Comparison of ENCODE assay signal across 1 cellular context in the genomic region with DNA sequence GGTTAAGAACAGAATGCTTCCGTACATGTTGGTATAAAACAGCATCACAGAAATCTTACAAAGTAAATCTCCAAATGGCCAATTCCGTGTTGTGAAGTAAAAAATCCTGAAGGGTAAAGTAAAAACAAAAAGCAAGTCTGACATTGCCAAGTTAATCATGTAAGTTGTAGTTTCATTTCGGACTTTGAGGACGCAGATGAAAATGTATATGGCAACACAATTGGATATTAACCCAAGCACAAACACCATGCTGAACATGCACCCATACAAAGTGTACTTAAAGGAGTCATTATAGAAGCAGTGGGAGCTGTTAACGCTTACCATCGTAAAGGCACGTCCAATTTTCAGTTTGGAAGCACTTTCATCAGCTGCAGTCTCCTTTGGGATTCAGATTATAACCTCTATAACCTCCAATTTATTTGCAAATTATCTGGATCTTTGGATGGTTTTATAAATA.
A peak's percentile ranks its signal among the peaks of the same experiment; 100 is the strongest.
TF ChIP-seq lines count a peak whose summit lies in the region.

No MANE protein-coding gene starts in this region.

TF ChIP-seq in HepG2, 621 proteins besides CTCF, POLR2A, EP300 and RAD21 (continued from another document):
- TF ChIP-seq, protein P1, sequence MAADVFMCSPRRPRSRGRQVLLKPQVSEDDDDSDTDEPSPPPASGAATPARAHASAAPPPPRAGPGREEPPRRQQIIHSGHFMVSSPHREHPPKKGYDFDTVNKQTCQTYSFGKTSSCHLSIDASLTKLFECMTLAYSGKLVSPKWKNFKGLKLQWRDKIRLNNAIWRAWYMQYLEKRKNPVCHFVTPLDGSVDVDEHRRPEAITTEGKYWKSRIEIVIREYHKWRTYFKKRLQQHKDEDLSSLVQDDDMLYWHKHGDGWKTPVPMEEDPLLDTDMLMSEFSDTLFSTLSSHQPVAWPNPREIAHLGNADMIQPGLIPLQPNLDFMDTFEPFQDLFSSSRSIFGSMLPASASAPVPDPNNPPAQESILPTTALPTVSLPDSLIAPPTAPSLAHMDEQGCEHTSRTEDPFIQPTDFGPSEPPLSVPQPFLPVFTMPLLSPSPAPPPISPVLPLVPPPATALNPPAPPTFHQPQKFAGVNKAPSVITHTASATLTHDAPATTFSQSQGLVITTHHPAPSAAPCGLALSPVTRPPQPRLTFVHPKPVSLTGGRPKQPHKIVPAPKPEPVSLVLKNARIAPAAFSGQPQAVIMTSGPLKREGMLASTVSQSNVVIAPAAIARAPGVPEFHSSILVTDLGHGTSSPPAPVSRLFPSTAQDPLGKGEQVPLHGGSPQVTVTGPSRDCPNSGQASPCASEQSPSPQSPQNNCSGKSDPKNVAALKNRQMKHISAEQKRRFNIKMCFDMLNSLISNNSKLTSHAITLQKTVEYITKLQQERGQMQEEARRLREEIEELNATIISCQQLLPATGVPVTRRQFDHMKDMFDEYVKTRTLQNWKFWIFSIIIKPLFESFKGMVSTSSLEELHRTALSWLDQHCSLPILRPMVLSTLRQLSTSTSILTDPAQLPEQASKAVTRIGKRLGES (CRISPR knock-in tag; IDR thresholded peaks at IDR 0.05; ENCODE audit: borderline replicate concordance): no peak
- TF ChIP-seq SIN3A (IDR thresholded peaks at IDR 0.05; ENCODE audit: borderline replicate concordance, low read depth, low read length) (no peak), ZNF574 (CRISPR knock-in tag; IDR thresholded peaks at IDR 0.05) (no peak), POLR2G (IDR thresholded peaks at IDR 0.05; ENCODE audit: low read depth, low read length) (peak; percentile 45), ZNF546 (CRISPR knock-in tag; conservative IDR thresholded peaks at IDR 0.05) (no peak), ZKSCAN8 (CRISPR knock-in tag; IDR thresholded peaks at IDR 0.05; ENCODE audit: borderline replicate concordance) (no peak), MED1 (CRISPR knock-in tag; IDR thresholded peaks at IDR 0.05) (no peak), PTBP1 (IDR thresholded peaks at IDR 0.05; ENCODE audit: low read depth, low read length, poor library complexity, severe bottlenecking) (no peak), GPN1 (CRISPR knock-in tag; IDR thresholded peaks at IDR 0.05; ENCODE audit: borderline replicate concordance) (no peak), PLRG1 (conservative IDR thresholded peaks at IDR 0.05) (no peak), DMAP1 (CRISPR knock-in tag; IDR thresholded peaks at IDR 0.05) (no peak), MEIS2 (CRISPR knock-in tag; IDR thresholded peaks at IDR 0.05) (no peak), TAF1 (CRISPR knock-in tag; IDR thresholded peaks at IDR 0.05) (peak; percentile 32; the same call in 1 of the 2 replicates), KAT7 (CRISPR knock-in tag; IDR thresholded peaks at IDR 0.05; ENCODE audit: borderline replicate concordance) (0 out of 2 replicates have a peak, but pooled peaks have one; percentile 23), HDAC1 (CRISPR knock-in tag; IDR thresholded peaks at IDR 0.05) (0 out of 2 replicates have a peak, but pooled peaks have one; percentile 17), HIVEP1 (CRISPR knock-in tag; IDR thresholded peaks at IDR 0.05) (no peak), WIZ (CRISPR knock-in tag; IDR thresholded peaks at IDR 0.05) (no peak)
- TF ChIP-seq, protein P2, sequence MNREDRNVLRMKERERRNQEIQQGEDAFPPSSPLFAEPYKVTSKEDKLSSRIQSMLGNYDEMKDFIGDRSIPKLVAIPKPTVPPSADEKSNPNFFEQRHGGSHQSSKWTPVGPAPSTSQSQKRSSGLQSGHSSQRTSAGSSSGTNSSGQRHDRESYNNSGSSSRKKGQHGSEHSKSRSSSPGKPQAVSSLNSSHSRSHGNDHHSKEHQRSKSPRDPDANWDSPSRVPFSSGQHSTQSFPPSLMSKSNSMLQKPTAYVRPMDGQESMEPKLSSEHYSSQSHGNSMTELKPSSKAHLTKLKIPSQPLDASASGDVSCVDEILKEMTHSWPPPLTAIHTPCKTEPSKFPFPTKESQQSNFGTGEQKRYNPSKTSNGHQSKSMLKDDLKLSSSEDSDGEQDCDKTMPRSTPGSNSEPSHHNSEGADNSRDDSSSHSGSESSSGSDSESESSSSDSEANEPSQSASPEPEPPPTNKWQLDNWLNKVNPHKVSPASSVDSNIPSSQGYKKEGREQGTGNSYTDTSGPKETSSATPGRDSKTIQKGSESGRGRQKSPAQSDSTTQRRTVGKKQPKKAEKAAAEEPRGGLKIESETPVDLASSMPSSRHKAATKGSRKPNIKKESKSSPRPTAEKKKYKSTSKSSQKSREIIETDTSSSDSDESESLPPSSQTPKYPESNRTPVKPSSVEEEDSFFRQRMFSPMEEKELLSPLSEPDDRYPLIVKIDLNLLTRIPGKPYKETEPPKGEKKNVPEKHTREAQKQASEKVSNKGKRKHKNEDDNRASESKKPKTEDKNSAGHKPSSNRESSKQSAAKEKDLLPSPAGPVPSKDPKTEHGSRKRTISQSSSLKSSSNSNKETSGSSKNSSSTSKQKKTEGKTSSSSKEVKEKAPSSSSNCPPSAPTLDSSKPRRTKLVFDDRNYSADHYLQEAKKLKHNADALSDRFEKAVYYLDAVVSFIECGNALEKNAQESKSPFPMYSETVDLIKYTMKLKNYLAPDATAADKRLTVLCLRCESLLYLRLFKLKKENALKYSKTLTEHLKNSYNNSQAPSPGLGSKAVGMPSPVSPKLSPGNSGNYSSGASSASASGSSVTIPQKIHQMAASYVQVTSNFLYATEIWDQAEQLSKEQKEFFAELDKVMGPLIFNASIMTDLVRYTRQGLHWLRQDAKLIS (CRISPR knock-in tag; IDR thresholded peaks at IDR 0.05): peak; percentile 31; the same call in 1 of the 2 replicates
